Comparison of ENCODE assay signal across 20 cellular contexts in the genomic region with DNA sequence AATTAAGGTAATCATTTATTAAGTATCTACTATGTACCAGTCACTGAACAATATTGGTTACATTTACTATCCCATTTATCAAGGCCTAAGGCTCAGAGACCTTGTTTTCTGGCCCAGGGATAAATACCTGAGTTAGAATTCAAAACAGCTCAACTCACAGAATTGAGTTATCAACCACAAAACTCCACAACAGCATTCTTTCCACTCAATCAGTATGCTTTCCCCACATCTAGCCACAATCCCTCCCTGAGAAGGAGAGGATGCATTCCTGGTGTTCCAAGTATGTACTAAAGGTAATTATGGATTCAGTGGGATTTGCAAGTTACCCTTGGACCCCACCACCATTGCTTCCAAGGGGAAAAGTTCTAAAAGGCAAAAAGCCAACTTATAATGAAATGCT.
DNase-seq lines count a peak whose midpoint lies in the region; ATAC-seq, FAIRE-seq and TF ChIP-seq lines count a peak whose summit lies in the region.
"Had no signal": no experiment of that assay in that cellular context is flagged by ENCODE, and none has a peak within 500 bp of the region (broad histone marks: within the 10 kb centered on the region; RNA-seq: fewer than 3 reads in every experiment).

No MANE protein-coding gene starts in this region.

- H3K9me3 ChIP-seq in adipocyte (ENCODE audit: control insufficient read depth, low read length) (no peaks in the 10 kb centered on the region), thyroid gland (no peaks in the 10 kb centered on the region)
- H3K9me3 ChIP-seq: MG63 had no signal

- H3K36me3 ChIP-seq in adipocyte (ENCODE audit: control insufficient read depth, insufficient read depth, low read length, severe bottlenecking) = no peaks in the 10 kb centered on the region
- H3K36me3 ChIP-seq in thyroid gland = no peaks in the 10 kb centered on the region

- TF ChIP-seq CTCF in thyroid gland (IDR thresholded peaks at IDR 0.05) = no peak

- peak; percentile 25 for DNase-seq in EH (ENCODE audit: low read depth)
- peak; percentile 34 for DNase-seq in adipocyte (ENCODE audit: low read depth)
- peak; percentile 21 for DNase-seq in dedifferentiated amniotic fluid mesenchymal stem cell (ENCODE audit: extremely low spot score)
- peak; percentile 30 for DNase-seq in renal cortical epithelial cell (ENCODE audit: low read depth)
- DNase-seq in thyroid gland = no peak
- DNase-seq in GM12891 (ENCODE audit: insufficient read length, low spot score) = no peak
- DNase-seq: AML-193; C1 segment of cervical spinal cord; CD8-positive, alpha-beta T cell; DND-41; H7; Kasumi-1; MG63; NCI-H1417; NCI-H187; NCI-H510A treated with DMSO at 0.1 percent for 48 hours; NCI-H748 treated with DMSO at 0.1 percent for 48 hours had no signal

- no peak for ATAC-seq in GM21423 (IDR thresholded peaks at IDR 0.05; ENCODE audit: unreplicated experiment)
- ATAC-seq: CD8-positive, alpha-beta T cell; Panc1; SK-N-SH treated with all-trans-retinoic acid at 6 μM for 48 hours had no signal

- H3K4me1 ChIP-seq in adipocyte (ENCODE audit: control insufficient read depth, insufficient read depth, low read length) (peaks cover 7% of the 10 kb centered on the region), thyroid gland (no peaks in the 10 kb centered on the region)

- H3K4me3 ChIP-seq in adipocyte (ENCODE audit: low read length) (no peak overlapping the region), thyroid gland (replicated peaks in 1 of 3) (no peak overlapping the region)
- H3K4me3 ChIP-seq: MG63 had no signal

- intact Hi-C loops in thyroid gland (cut with DNase I) = no loop called here

- TF ChIP-seq POLR2A in thyroid gland (IDR thresholded peaks at IDR 0.05) = no peak
- no peak for TF ChIP-seq POLR2A in GM12891 (IDR thresholded peaks at IDR 0.05; ENCODE audit: low read depth, low read length)

- no peak overlapping the region for H3K9ac ChIP-seq in adipocyte (ENCODE audit: low read length)

- no peak for FAIRE-seq in GM12891 (lab: Jason Lieb, UNC)

- H3K27me3 ChIP-seq in adipocyte (replicated peaks; ENCODE audit: control insufficient read depth, insufficient read depth, low read length) (no peaks in the 10 kb centered on the region), thyroid gland (no peaks in the 10 kb centered on the region)
- H3K27me3 ChIP-seq: MG63 had no signal

- H3K27ac ChIP-seq in thyroid gland = no peak overlapping the region

TF ChIP-seq in GM12891, 5 proteins besides CTCF, POLR2A, EP300 and RAD21:
- TF ChIP-seq TAF1 (IDR thresholded peaks at IDR 0.05; ENCODE audit: low read depth, low read length) = no peak
- TF ChIP-seq PAX5 (IDR thresholded peaks at IDR 0.05; ENCODE audit: insufficient read depth, low read length, severe bottlenecking) = no peak
- TF ChIP-seq POU2F2 (IDR thresholded peaks at IDR 0.05; ENCODE audit: low read depth, low read length) = no peak
- TF ChIP-seq SPI1 (IDR thresholded peaks at IDR 0.05; ENCODE audit: low read depth, low read length) = no peak
- no peak for TF ChIP-seq POLR2AphosphoS5 (IDR thresholded peaks at IDR 0.05; ENCODE audit: low read depth, low read length)

Comparison
In these comparisons a context has a peak if more than half of its experiments do, and no peak if none do; other contexts are left out.
1. DNase-seq: peak in EH (single experiment), adipocyte (single experiment), dedifferentiated amniotic fluid mesenchymal stem cell (single experiment) and renal cortical epithelial cell (single experiment); none in thyroid gland (0 of 2) and GM12891 (single experiment).